ENCODE assay signal across 25 cellular contexts in the genomic region with DNA sequence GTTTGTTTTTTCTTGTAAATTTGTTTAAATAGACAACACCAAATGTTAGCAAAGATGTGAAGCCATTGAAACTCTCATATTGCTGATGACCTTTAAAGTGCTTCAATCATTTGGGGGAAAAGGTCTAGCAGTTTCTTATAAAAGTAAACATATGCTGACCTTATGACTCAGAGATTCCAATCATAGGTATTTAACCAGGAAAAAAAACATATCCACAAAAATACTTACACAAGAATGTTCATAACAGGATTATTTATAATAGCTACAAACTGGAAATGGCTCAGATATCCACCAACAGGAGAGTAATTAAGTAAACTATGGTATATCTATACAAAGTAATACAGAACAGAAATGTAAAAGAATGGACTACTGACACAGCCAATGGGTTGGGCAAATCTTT.
"Had no signal": no experiment of that assay in that cellular context is flagged by ENCODE, and none has a peak within 500 bp of the region (broad histone marks: within the 10 kb centered on the region; RNA-seq: fewer than 3 reads in every experiment).

No MANE protein-coding gene starts in this region.

- H3K36me3 ChIP-seq: adrenal gland, gastroesophageal sphincter, left lung, lower lobe of right lung, pancreas, tibial nerve had no signal

- H3K9me3 ChIP-seq: adrenal gland, gastroesophageal sphincter, left lung, lower lobe of right lung, pancreas had no signal

- H3K4me3 ChIP-seq: adrenal gland, gastroesophageal sphincter, left lung, lower lobe of right lung, pancreas, tibial nerve had no signal

- FAIRE-seq: endothelial cell of umbilical vein, pancreas had no signal

- H3K27me3 ChIP-seq: adrenal gland, left lung, pancreas, tibial nerve had no signal

- H3K4me1 ChIP-seq: adrenal gland, gastroesophageal sphincter, left lung, lower lobe of right lung, pancreas, tibial nerve had no signal

- H3K27ac ChIP-seq: adrenal gland, gastroesophageal sphincter, left lung, lower lobe of right lung, pancreas, tibial nerve had no signal

- DNase-seq: activated CD4-positive, alpha-beta memory T cell treated with anti-CD3 and anti-CD28 coated beads for 36 hours; activated CD4-positive, alpha-beta T cell treated with anti-CD3 and anti-CD28 coated beads, Interleukin-2, amount 10 ng/mL, durations not matched to agents 24 days and 14 days; activated CD4-positive, CD25-positive, alpha-beta regulatory T cell treated with anti-CD3 and anti-CD28 coated beads, Interleukin-2, amount 50 U/mL, for 72 hours; activated CD8-positive, alpha-beta memory T cell treated with anti-CD3 and anti-CD28 coated beads, Interleukin-2, amount 50 U/mL, for 4 hours; activated effector memory CD4-positive, alpha-beta T cell treated with anti-CD3 and anti-CD28 coated beads, Interleukin-2, amount 50 U/mL, for 16 hours; activated naive CD4-positive, alpha-beta T cell treated with anti-CD3 and anti-CD28 coated beads for 36 hours; activated naive CD8-positive, alpha-beta T cell treated with anti-CD3 and anti-CD28 coated beads for 36 hours; activated T-cell treated with anti-CD3 and anti-CD28 coated beads, Interleukin-2, amount 50 U/mL, for 1 hour; adrenal gland; aorta; cortex of kidney; effector memory CD8-positive, alpha-beta T cell; hippocampal formation; left lung; lower lobe of right lung; mesenchymal stem cell; naive thymus-derived CD8-positive, alpha-beta T cell; nucleus accumbens; pancreas; right cardiac atrium; stimulated activated CD4-positive, alpha-beta T cell treated with anti-CD3 and anti-CD28 coated beads, Interleukin-2, amount 100 ng/mL, for 48 hours; stimulated activated naive CD4-positive, alpha-beta T cell treated with Interleukin-2 at 50 U/mL for 16 hours had no signal
